ENCODE assay signal across 10 cellular contexts in genomic region chr19:58330458-58330857, GRCh38. TPM values are rescaled to one million over a fixed set of nuclear protein-coding genes. Genes with fewer than 3 reads are reported as not detected.
A peak's percentile ranks its signal among the peaks of the same experiment; 100 is the strongest.
DNase-seq lines count a peak whose midpoint lies in the region; ATAC-seq and TF ChIP-seq lines count a peak whose summit lies in the region.
"Had no signal": no experiment of that assay in that cellular context is flagged by ENCODE, and none has a peak within 500 bp of the region (broad histone marks: within the 10 kb centered on the region; RNA-seq: fewer than 3 reads in every experiment).

No MANE protein-coding gene starts in this region.

- no peak overlapping the region for H2AFZ ChIP-seq in osteoblast (ENCODE audit: low read length)

- peaks cover 5% of the 10 kb centered on the region for H4K20me1 ChIP-seq in osteoblast (ENCODE audit: insufficient read depth, low read length)

- no peaks in the 10 kb centered on the region for H3K9me3 ChIP-seq in osteoblast (ENCODE audit: low read depth, low read length)

- H3K79me2 ChIP-seq in osteoblast (ENCODE audit: insufficient read depth, low read length): peaks cover 31% of the 10 kb centered on the region

- DNase-seq in GM04504 (ENCODE audit: low read depth): peak; percentile 58
- DNase-seq in amniotic epithelial cell (ENCODE audit: low read depth): peak; percentile 64
- peak; percentile 67 for DNase-seq in fibroblast of villous mesenchyme (ENCODE audit: low read depth)
- DNase-seq in osteoblast (ENCODE audit: insufficient read length, low spot score, missing footprints): peak; percentile 96
- DNase-seq in stimulated activated naive CD8-positive, alpha-beta T cell treated with anti-CD3 and anti-CD28 coated beads, Interleukin-15, Interleukin-2, amounts not matched to agents 100 U/mL and 50 U/mL, for 24 hours: no peak
- no peak for DNase-seq in germinal center (ENCODE audit: low spot score)
- no peak for DNase-seq in D341Med (ENCODE audit: low spot score)
- DNase-seq in SHP77 treated with DMSO at 0.1 percent for 48 hours (lab: John Stamatoyannopoulos, UW): no peak
- DNase-seq: NCI-H774 had no signal

- H3K4me3 ChIP-seq in fibroblast of villous mesenchyme (ENCODE audit: low read depth, low read length) (no peak overlapping the region), osteoblast (ENCODE audit: insufficient read depth, low read length) (no peak overlapping the region)

- no peaks in the 10 kb centered on the region for H3K36me3 ChIP-seq in osteoblast (ENCODE audit: insufficient read depth, low read length)

- H3K27ac ChIP-seq in osteoblast (ENCODE audit: low read depth, low read length): peak overlapping the region; percentile 27

- peak overlapping the region; percentile 31 for H3K4me2 ChIP-seq in osteoblast (ENCODE audit: insufficient read depth, low read length)

- no peaks in the 10 kb centered on the region for H3K27me3 ChIP-seq in osteoblast (ENCODE audit: insufficient read depth, low read length)

- TF ChIP-seq CTCF in fibroblast of villous mesenchyme (IDR thresholded peaks at IDR 0.05; ENCODE audit: insufficient read depth, low read depth, low read length): no peak
- TF ChIP-seq CTCF in osteoblast (IDR thresholded peaks at IDR 0.05; ENCODE audit: extremely low read depth, low read depth, low read length): no peak

- ATAC-seq in stimulated activated naive CD8-positive, alpha-beta T cell treated with anti-CD3 and anti-CD28 coated beads, Interleukin-15, Interleukin-2, amounts not matched to agents 100 U/mL and 50 U/mL, for 24 hours: no peak
- ATAC-seq: stimulated activated memory B cell treated with anti-CD40 and anti-IgM and Interleukin-4, amounts not matched to agents 10 μg/mL and 1 μg/mL and 100 μg/mL, for 72 hours had no signal

- H3K4me1 ChIP-seq in osteoblast (ENCODE audit: insufficient read depth, low read length): peaks cover 17% of the 10 kb centered on the region

RNA-seq across cellular contexts. Expression of gene ZSCAN22, which starts 3.7 kb away (rescaled TPM):
- 2.6 and 3.0 TPM in 2 replicates for total RNA-seq in fibroblast of villous mesenchyme
- total RNA-seq in osteoblast: 2.5 and 3.5 TPM in 2 replicates

RNA-seq across cellular contexts. Expression of gene A1BG, which starts 22.8 kb away (rescaled TPM):
- total RNA-seq in fibroblast of villous mesenchyme (1.3 TPM in 2 replicates), osteoblast (1.1 and 1.5 TPM in 2 replicates)

RNA-seq across cellular contexts. Expression of gene ERVK3-1, which starts 25.3 kb away (rescaled TPM):
- 30.6 and 34.5 TPM in 2 replicates for total RNA-seq in fibroblast of villous mesenchyme
- total RNA-seq in osteoblast: 23.9 and 29.3 TPM in 2 replicates

RNA-seq across cellular contexts. Expression of gene ZNF497, which starts 32.1 kb away (rescaled TPM):
- total RNA-seq in fibroblast of villous mesenchyme (0.32 and 0.86 TPM in 2 replicates), osteoblast (1.2 and 1.4 TPM in 2 replicates)

RNA-seq across cellular contexts. Expression of gene ZNF837, which starts 50.4 kb away (rescaled TPM):
- total RNA-seq in fibroblast of villous mesenchyme (1.7 and 2.9 TPM in 2 replicates), osteoblast (4.4 and 4.7 TPM in 2 replicates)

Comparison
In these comparisons a context has a peak if more than half of its experiments do, and no peak if none do; other contexts are left out.
1. DNase-seq: peak in GM04504 (single experiment), amniotic epithelial cell (single experiment), fibroblast of villous mesenchyme (single experiment) and osteoblast (single experiment); none in stimulated activated naive CD8-positive, alpha-beta T cell treated with anti-CD3 and anti-CD28 coated beads, Interleukin-15, Interleukin-2, amounts not matched to agents 100 U/mL and 50 U/mL, for 24 hours (single experiment), germinal center (single experiment), D341Med (single experiment) and SHP77 treated with DMSO at 0.1 percent for 48 hours (single experiment).